1 cellular context compared by ENCODE assay signal in genomic region chr13:113975416-113975815, GRCh38.
TF ChIP-seq lines count a peak whose summit lies in the region.

No MANE protein-coding gene starts in this region.

TF ChIP-seq in WTC11, 78 proteins besides CTCF, POLR2A, EP300 and RAD21 (continued from another document):
- TF ChIP-seq E2F1 (CRISPR knock-in tag; IDR thresholded peaks at IDR 0.05) (no peak), AFF4 (CRISPR knock-in tag; IDR thresholded peaks at IDR 0.05; ENCODE audit: borderline replicate concordance) (no peak)
